In the genomic region with DNA sequence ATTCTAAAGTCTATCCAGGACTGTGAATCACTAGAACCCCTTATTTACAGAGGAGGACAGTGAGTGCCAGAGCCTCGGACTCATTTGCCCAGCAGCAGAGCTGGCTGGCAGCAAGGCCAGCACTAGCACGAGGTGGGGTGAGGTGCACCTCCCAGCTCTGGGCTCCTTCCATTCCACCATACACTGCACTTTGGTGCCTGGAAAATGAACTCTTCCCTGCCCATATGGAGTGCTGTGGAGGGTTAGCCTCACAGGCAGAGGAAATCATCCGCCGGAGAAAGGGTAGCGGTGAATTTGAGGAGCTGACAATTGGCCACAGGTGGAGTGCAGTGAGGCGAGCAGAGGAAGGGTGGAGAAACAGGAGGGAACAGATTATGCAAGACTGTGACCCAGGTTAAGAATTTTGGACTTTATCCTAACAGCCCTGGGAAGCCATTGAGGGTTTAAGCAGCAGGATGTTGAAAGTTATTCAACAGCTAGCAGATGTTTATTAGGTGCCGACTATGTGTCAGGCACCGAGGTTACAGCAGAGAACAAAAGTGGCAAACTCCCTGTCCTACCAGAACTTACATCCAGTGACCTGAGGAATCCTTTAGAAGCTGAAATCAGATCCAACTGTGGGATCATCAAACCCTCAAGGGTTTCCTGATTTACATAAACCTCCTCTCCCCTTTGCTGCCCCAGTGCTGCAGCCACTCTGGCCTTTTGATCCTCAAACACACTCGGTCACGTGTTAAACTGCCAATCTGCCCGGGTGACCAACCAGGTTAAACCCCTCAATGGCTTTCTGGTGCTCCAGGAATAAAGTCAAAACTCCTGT, we compare ENCODE assay signal across 11 cellular contexts. TPM values are rescaled to one million over a fixed set of nuclear protein-coding genes. Genes with fewer than 3 reads are reported as not detected.
DNase-seq lines count a peak whose midpoint lies in the region; ATAC-seq and TF ChIP-seq lines count a peak whose summit lies in the region.
"Had no signal": no experiment of that assay in that cellular context is flagged by ENCODE, and none has a peak within 500 bp of the region (broad histone marks: within the 10 kb centered on the region; RNA-seq: fewer than 3 reads in every experiment).

No MANE protein-coding gene starts in this region.

- H3K4me1 Mint-ChIP-seq in CD8-positive, alpha-beta T cell (ENCODE audit: low read depth): peaks cover 81% of the 10 kb centered on the region
- peaks cover 60% of the 10 kb centered on the region for H3K4me1 Mint-ChIP-seq in neural progenitor cell
- H3K4me1 Mint-ChIP-seq in activated naive CD4-positive, alpha-beta T cell treated with anti-CD3 and anti-CD28 coated beads, Interleukin-2, amount 10 ng/mL, durations not matched to agents 7 days and 5 days: peaks cover 49% of the 10 kb centered on the region

- no peak overlapping the region for H3K9ac ChIP-seq in neural progenitor cell

- TF ChIP-seq CTCF in CD8-positive, alpha-beta T cell (IDR thresholded peaks at IDR 0.05): no peak
- TF ChIP-seq CTCF in fibroblast of villous mesenchyme (IDR thresholded peaks at IDR 0.05; ENCODE audit: insufficient read depth, low read depth, low read length): no peak
- TF ChIP-seq CTCF in neural progenitor cell (IDR thresholded peaks at IDR 0.05): no peak

- POLR2A ChIA-PET in CD8-positive, alpha-beta T cell (lab: Charles Lee): no interaction called here

- no peak overlapping the region for H3K4me3 Mint-ChIP-seq in CD8-positive, alpha-beta T cell
- no peak overlapping the region for H3K4me3 Mint-ChIP-seq in neural progenitor cell
- no peak overlapping the region for H3K4me3 Mint-ChIP-seq in activated naive CD4-positive, alpha-beta T cell treated with anti-CD3 and anti-CD28 coated beads, Interleukin-2, amount 10 ng/mL, durations not matched to agents 7 days and 5 days

- H3K9me3 ChIP-seq in CD8-positive, alpha-beta T cell (ENCODE audit: low read length): no peaks in the 10 kb centered on the region
- H3K9me3 ChIP-seq in neural progenitor cell (ENCODE audit: low read depth): no peaks in the 10 kb centered on the region

- intact Hi-C loops in CD8-positive, alpha-beta T cell (cut with DNase I, micrococcal nuclease): no loop called here

- H3K27ac ChIP-seq in CD8-positive, alpha-beta T cell (ENCODE audit: low read depth, low read length): no peak overlapping the region
- H3K27ac ChIP-seq in neural progenitor cell: peak overlapping the region; percentile 78

- H4K20me1 ChIP-seq in neural progenitor cell (ENCODE audit: low read depth): peaks cover 29% of the 10 kb centered on the region

- peak overlapping the region; percentile 18 for H3K27ac Mint-ChIP-seq in CD8-positive, alpha-beta T cell
- H3K27ac Mint-ChIP-seq in neural progenitor cell: peak overlapping the region; percentile 69
- H3K27ac Mint-ChIP-seq in activated naive CD4-positive, alpha-beta T cell treated with anti-CD3 and anti-CD28 coated beads, Interleukin-2, amount 10 ng/mL, durations not matched to agents 7 days and 5 days: no peak overlapping the region

- peak overlapping the region; percentile 46 for H3K4me2 ChIP-seq in neural progenitor cell

- no peak for DNase-seq in CD8-positive, alpha-beta T cell
- DNase-seq in SW480 (ENCODE audit: low spot score): peak; percentile 41
- DNase-seq in fibroblast of villous mesenchyme (ENCODE audit: low read depth): peak; percentile 76
- peak; percentile 58 for DNase-seq in neural progenitor cell (ENCODE audit: low spot score)
- DNase-seq in activated naive CD4-positive, alpha-beta T cell treated with anti-CD3 and anti-CD28 coated beads, Interleukin-2, amount 10 ng/mL, durations not matched to agents 7 days and 5 days: no peak
- no peak for DNase-seq in NCI-H526 (lab: John Stamatoyannopoulos, UW)
- no peak for DNase-seq in NCI-H2227 treated with DMSO at 0.1 percent for 48 hours (lab: John Stamatoyannopoulos, UW)
- DNase-seq in T1000 (lab: John Stamatoyannopoulos, UW): no peak
- DNase-seq: activated T-cell treated with anti-CD3 and anti-CD28 coated beads, Interleukin-2, amount 50 U/mL, for 1 hour had no signal

- H3K27me3 ChIP-seq in CD8-positive, alpha-beta T cell (ENCODE audit: insufficient read depth, low read length): no peaks in the 10 kb centered on the region
- no peaks in the 10 kb centered on the region for H3K27me3 ChIP-seq in neural progenitor cell

- H3K36me3 ChIP-seq in CD8-positive, alpha-beta T cell (ENCODE audit: insufficient read depth, low read length): no peaks in the 10 kb centered on the region
- H3K36me3 ChIP-seq in neural progenitor cell: no peaks in the 10 kb centered on the region

- peaks cover 41% of the 10 kb centered on the region for H3K4me1 ChIP-seq in CD8-positive, alpha-beta T cell (ENCODE audit: insufficient read depth, low read length)
- H3K4me1 ChIP-seq in neural progenitor cell: peaks cover 35% of the 10 kb centered on the region

- CTCF ChIA-PET in CD8-positive, alpha-beta T cell (lab: Charles Lee): interaction anchor here (1.2 to 8.7 kb wide), 4 partner anchors 10 to 75 kb away, joined by 3 to 41 read pairs (median 4); no protein-coding TSS in a partner anchor
- CTCF ChIA-PET in activated naive CD4-positive, alpha-beta T cell treated with anti-CD3 and anti-CD28 coated beads, Interleukin-2, amount 10 ng/mL, durations not matched to agents 7 days and 5 days (lab: Charles Lee): interaction anchor here (1.8 kb wide), 1 partner anchor 12 kb away, joined by 6 read pairs; no protein-coding TSS in a partner anchor

- H3K27me3 Mint-ChIP-seq in CD8-positive, alpha-beta T cell (ENCODE audit: low read depth): no peaks in the 10 kb centered on the region
- H3K27me3 Mint-ChIP-seq in neural progenitor cell (ENCODE audit: insufficient read depth, low read depth): no peaks in the 10 kb centered on the region
- no peaks in the 10 kb centered on the region for H3K27me3 Mint-ChIP-seq in activated naive CD4-positive, alpha-beta T cell treated with anti-CD3 and anti-CD28 coated beads, Interleukin-2, amount 10 ng/mL, durations not matched to agents 7 days and 5 days

- H3K79me2 ChIP-seq in neural progenitor cell (ENCODE audit: low read depth): peaks cover 39% of the 10 kb centered on the region

- H3K36me3 Mint-ChIP-seq in CD8-positive, alpha-beta T cell: peaks cover 46% of the 10 kb centered on the region
- peaks cover 11% of the 10 kb centered on the region for H3K36me3 Mint-ChIP-seq in neural progenitor cell
- H3K36me3 Mint-ChIP-seq in activated naive CD4-positive, alpha-beta T cell treated with anti-CD3 and anti-CD28 coated beads, Interleukin-2, amount 10 ng/mL, durations not matched to agents 7 days and 5 days: peaks cover 42% of the 10 kb centered on the region

- ATAC-seq in CD8-positive, alpha-beta T cell: no peak

- H3K4me3 ChIP-seq in CD8-positive, alpha-beta T cell (ENCODE audit: low read depth, low read length): no peak overlapping the region
- no peak overlapping the region for H3K4me3 ChIP-seq in fibroblast of villous mesenchyme (ENCODE audit: low read depth, low read length)
- no peak overlapping the region for H3K4me3 ChIP-seq in neural progenitor cell

- no peak overlapping the region for H2AFZ ChIP-seq in neural progenitor cell (replicated peaks)

- H3K9me3 Mint-ChIP-seq in CD8-positive, alpha-beta T cell: no peaks in the 10 kb centered on the region
- H3K9me3 Mint-ChIP-seq in neural progenitor cell: no peaks in the 10 kb centered on the region
- H3K9me3 Mint-ChIP-seq in activated naive CD4-positive, alpha-beta T cell treated with anti-CD3 and anti-CD28 coated beads, Interleukin-2, amount 10 ng/mL, durations not matched to agents 7 days and 5 days: no peaks in the 10 kb centered on the region

- peaks cover 22% of the 10 kb centered on the region for H3F3A ChIP-seq in neural progenitor cell (ENCODE audit: low read depth)

RNA-seq across cellular contexts. Expression of a gene that starts 6.2 kb away (rescaled TPM):
- total RNA-seq in CD8-positive, alpha-beta T cell: 10 to 100 TPM; 54.8 to 56.8 TPM
- total RNA-seq in fibroblast of villous mesenchyme: 20.9 and 21.2 TPM in 2 replicates
- total RNA-seq in neural progenitor cell (ENCODE audit: low replicate concordance): 8.3 and 20.0 TPM in 2 replicates

RNA-seq across cellular contexts. Expression of a gene that starts 43.7 kb away (rescaled TPM):
- not detected for total RNA-seq in CD8-positive, alpha-beta T cell
- not detected in 2 replicates for total RNA-seq in fibroblast of villous mesenchyme
- not detected in 2 replicates for total RNA-seq in neural progenitor cell (ENCODE audit: low replicate concordance)

RNA-seq across cellular contexts. Expression of a gene that starts 46.0 kb away (rescaled TPM):
- total RNA-seq in CD8-positive, alpha-beta T cell: not detected
- total RNA-seq in fibroblast of villous mesenchyme (not detected in 2 replicates), neural progenitor cell (ENCODE audit: low replicate concordance) (not detected in 2 replicates)
- total RNA-seq: Daoy, H4 had no signal

Comparison
In these comparisons a context has a peak if more than half of its experiments do, and no peak if none do; other contexts are left out.
1. DNase-seq: peak in SW480 (single experiment), fibroblast of villous mesenchyme (single experiment) and neural progenitor cell (single experiment); none in CD8-positive, alpha-beta T cell (0 of 7), activated naive CD4-positive, alpha-beta T cell treated with anti-CD3 and anti-CD28 coated beads, Interleukin-2, amount 10 ng/mL, durations not matched to agents 7 days and 5 days (single experiment), NCI-H526 (0 of 2), NCI-H2227 treated with DMSO at 0.1 percent for 48 hours (single experiment) and T1000 (single experiment).